ENCODE assay signal across 2 cellular contexts in the genomic region with DNA sequence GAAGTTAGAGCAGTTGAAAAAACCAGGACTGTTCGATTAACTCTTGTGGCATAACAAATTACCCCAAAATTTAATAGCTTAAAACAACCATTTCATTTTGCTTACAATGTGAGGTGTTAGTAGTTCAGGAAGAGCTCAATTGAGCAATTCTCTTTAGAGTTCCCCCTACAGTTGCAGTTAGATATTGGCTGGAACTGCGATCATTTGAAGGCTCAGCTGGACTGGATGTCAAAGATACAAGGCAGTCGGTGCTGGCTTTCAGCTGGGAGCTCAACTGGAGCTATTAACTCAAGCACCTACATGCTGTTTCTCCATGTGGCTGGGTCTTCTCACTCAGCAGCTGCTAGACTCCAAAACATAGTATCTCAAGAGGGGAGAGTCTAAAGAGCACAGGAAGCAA.
TF ChIP-seq lines count a peak whose summit lies in the region.

No MANE protein-coding gene starts in this region.

TF ChIP-seq in GM23338, 12 proteins besides CTCF, POLR2A, EP300 and RAD21 (continued from another document):
- TF ChIP-seq, protein P1, sequence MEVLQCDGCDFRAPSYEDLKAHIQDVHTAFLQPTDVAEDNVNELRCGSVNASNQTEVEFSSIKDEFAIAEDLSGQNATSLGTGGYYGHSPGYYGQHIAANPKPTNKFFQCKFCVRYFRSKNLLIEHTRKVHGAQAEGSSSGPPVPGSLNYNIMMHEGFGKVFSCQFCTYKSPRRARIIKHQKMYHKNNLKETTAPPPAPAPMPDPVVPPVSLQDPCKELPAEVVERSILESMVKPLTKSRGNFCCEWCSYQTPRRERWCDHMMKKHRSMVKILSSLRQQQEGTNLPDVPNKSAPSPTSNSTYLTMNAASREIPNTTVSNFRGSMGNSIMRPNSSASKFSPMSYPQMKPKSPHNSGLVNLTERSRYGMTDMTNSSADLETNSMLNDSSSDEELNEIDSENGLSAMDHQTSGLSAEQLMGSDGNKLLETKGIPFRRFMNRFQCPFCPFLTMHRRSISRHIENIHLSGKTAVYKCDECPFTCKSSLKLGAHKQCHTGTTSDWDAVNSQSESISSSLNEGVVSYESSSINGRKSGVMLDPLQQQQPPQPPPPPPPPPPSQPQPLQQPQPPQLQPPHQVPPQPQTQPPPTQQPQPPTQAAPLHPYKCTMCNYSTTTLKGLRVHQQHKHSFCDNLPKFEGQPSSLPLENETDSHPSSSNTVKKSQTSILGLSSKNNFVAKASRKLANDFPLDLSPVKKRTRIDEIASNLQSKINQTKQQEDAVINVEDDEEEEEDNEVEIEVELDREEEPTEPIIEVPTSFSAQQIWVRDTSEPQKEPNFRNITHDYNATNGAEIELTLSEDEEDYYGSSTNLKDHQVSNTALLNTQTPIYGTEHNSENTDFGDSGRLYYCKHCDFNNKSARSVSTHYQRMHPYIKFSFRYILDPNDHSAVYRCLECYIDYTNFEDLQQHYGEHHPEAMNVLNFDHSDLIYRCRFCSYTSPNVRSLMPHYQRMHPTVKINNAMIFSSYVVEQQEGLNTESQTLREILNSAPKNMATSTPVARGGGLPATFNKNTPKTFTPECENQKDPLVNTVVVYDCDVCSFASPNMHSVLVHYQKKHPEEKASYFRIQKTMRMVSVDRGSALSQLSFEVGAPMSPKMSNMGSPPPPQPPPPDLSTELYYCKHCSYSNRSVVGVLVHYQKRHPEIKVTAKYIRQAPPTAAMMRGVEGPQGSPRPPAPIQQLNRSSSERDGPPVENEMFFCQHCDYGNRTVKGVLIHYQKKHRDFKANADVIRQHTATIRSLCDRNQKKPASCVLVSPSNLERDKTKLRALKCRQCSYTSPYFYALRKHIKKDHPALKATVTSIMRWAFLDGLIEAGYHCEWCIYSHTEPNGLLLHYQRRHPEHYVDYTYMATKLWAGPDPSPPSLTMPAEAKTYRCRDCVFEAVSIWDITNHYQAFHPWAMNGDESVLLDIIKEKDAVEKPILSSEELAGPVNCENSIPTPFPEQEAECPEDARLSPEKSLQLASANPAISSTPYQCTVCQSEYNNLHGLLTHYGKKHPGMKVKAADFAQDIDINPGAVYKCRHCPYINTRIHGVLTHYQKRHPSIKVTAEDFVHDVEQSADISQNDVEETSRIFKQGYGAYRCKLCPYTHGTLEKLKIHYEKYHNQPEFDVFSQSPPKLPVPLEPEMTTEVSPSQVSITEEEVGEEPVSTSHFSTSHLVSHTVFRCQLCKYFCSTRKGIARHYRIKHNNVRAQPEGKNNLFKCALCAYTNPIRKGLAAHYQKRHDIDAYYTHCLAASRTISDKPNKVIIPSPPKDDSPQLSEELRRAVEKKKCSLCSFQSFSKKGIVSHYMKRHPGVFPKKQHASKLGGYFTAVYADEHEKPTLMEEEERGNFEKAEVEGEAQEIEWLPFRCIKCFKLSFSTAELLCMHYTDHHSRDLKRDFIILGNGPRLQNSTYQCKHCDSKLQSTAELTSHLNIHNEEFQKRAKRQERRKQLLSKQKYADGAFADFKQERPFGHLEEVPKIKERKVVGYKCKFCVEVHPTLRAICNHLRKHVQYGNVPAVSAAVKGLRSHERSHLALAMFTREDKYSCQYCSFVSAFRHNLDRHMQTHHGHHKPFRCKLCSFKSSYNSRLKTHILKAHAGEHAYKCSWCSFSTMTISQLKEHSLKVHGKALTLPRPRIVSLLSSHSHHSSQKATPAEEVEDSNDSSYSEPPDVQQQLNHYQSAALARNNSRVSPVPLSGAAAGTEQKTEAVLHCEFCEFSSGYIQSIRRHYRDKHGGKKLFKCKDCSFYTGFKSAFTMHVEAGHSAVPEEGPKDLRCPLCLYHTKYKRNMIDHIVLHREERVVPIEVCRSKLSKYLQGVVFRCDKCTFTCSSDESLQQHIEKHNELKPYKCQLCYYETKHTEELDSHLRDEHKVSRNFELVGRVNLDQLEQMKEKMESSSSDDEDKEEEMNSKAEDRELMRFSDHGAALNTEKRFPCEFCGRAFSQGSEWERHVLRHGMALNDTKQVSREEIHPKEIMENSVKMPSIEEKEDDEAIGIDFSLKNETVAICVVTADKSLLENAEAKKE (CRISPR knock-in tag; IDR thresholded peaks at IDR 0.05), result no peak
- TF ChIP-seq, protein P2, sequence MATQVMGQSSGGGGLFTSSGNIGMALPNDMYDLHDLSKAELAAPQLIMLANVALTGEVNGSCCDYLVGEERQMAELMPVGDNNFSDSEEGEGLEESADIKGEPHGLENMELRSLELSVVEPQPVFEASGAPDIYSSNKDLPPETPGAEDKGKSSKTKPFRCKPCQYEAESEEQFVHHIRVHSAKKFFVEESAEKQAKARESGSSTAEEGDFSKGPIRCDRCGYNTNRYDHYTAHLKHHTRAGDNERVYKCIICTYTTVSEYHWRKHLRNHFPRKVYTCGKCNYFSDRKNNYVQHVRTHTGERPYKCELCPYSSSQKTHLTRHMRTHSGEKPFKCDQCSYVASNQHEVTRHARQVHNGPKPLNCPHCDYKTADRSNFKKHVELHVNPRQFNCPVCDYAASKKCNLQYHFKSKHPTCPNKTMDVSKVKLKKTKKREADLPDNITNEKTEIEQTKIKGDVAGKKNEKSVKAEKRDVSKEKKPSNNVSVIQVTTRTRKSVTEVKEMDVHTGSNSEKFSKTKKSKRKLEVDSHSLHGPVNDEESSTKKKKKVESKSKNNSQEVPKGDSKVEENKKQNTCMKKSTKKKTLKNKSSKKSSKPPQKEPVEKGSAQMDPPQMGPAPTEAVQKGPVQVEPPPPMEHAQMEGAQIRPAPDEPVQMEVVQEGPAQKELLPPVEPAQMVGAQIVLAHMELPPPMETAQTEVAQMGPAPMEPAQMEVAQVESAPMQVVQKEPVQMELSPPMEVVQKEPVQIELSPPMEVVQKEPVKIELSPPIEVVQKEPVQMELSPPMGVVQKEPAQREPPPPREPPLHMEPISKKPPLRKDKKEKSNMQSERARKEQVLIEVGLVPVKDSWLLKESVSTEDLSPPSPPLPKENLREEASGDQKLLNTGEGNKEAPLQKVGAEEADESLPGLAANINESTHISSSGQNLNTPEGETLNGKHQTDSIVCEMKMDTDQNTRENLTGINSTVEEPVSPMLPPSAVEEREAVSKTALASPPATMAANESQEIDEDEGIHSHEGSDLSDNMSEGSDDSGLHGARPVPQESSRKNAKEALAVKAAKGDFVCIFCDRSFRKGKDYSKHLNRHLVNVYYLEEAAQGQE (IDR thresholded peaks at IDR 0.05; ENCODE audit: unreplicated experiment), result no peak
- no peak for TF ChIP-seq CREB1 (CRISPR knock-in tag; IDR thresholded peaks at IDR 0.05; ENCODE audit: low read depth)

TF ChIP-seq in WTC11, 78 proteins besides CTCF, POLR2A, EP300 and RAD21 (continued from another document):
- TF ChIP-seq, protein P3, sequence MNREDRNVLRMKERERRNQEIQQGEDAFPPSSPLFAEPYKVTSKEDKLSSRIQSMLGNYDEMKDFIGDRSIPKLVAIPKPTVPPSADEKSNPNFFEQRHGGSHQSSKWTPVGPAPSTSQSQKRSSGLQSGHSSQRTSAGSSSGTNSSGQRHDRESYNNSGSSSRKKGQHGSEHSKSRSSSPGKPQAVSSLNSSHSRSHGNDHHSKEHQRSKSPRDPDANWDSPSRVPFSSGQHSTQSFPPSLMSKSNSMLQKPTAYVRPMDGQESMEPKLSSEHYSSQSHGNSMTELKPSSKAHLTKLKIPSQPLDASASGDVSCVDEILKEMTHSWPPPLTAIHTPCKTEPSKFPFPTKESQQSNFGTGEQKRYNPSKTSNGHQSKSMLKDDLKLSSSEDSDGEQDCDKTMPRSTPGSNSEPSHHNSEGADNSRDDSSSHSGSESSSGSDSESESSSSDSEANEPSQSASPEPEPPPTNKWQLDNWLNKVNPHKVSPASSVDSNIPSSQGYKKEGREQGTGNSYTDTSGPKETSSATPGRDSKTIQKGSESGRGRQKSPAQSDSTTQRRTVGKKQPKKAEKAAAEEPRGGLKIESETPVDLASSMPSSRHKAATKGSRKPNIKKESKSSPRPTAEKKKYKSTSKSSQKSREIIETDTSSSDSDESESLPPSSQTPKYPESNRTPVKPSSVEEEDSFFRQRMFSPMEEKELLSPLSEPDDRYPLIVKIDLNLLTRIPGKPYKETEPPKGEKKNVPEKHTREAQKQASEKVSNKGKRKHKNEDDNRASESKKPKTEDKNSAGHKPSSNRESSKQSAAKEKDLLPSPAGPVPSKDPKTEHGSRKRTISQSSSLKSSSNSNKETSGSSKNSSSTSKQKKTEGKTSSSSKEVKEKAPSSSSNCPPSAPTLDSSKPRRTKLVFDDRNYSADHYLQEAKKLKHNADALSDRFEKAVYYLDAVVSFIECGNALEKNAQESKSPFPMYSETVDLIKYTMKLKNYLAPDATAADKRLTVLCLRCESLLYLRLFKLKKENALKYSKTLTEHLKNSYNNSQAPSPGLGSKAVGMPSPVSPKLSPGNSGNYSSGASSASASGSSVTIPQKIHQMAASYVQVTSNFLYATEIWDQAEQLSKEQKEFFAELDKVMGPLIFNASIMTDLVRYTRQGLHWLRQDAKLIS (CRISPR knock-in tag; IDR thresholded peaks at IDR 0.05; ENCODE audit: borderline replicate concordance), result no peak
